In genomic region chr14:102314242-102315011, GRCh38 we compare ENCODE assay signal across 9 cellular contexts. TPM values are rescaled to one million over a fixed set of nuclear protein-coding genes. Genes with fewer than 3 reads are reported as not detected.
DNase-seq lines count a peak whose midpoint lies in the region; ATAC-seq and TF ChIP-seq lines count a peak whose summit lies in the region.
"Had no signal": no experiment of that assay in that cellular context is flagged by ENCODE, and none has a peak within 500 bp of the region (broad histone marks: within the 10 kb centered on the region; RNA-seq: fewer than 3 reads in every experiment).

No MANE protein-coding gene starts in this region.

- H3K4me3 ChIP-seq in PC-9 (peak overlapping the region; percentile 60), fibroblast of the aortic adventitia (ENCODE audit: low read depth, low read length) (peak overlapping the region; percentile 58)

- peak; percentile 67 for ATAC-seq in GM21367 (IDR thresholded peaks at IDR 0.05; ENCODE audit: unreplicated experiment)

- H3K27me3 Mint-ChIP-seq in Calu3 (ENCODE audit: unreplicated experiment): no peaks in the 10 kb centered on the region
- H3K27me3 Mint-ChIP-seq in nephron (ENCODE audit: low read depth): peaks cover 10% of the 10 kb centered on the region

- peaks cover 28% of the 10 kb centered on the region for H3F3A ChIP-seq in PC-9 (ENCODE audit: insufficient read depth, low read depth)

- DNase-seq in Calu3: peak; percentile 88
- DNase-seq in HuH-7 (ENCODE audit: low spot score): peak; percentile 80
- DNase-seq in PC-9: peak; percentile 51 to 65
- peak; percentile 70 to 71 for DNase-seq in activated T-helper 1 cell treated with anti-CD3 and anti-CD28 coated beads, Interleukin-2, amount 50 U/mL, for 16 hours (ENCODE audit: low read depth in 1 of 2, low spot score in 1 of 2)
- peak; percentile 84 for DNase-seq in fibroblast of the aortic adventitia (ENCODE audit: low read depth)
- peak; percentile 77 for DNase-seq in stimulated activated naive CD4-positive, alpha-beta T cell treated with Interleukin-2 at 50 U/mL for 16 hours (lab: John Stamatoyannopoulos, UW)

- TF ChIP-seq CTCF in Calu3 (IDR thresholded peaks at IDR 0.05; ENCODE audit: unreplicated experiment): peak; percentile 96
- peak; percentile 99 for TF ChIP-seq CTCF in PC-9 (conservative IDR thresholded peaks at IDR 0.05)
- peak; percentile 84 for TF ChIP-seq CTCF in fibroblast of the aortic adventitia (IDR thresholded peaks at IDR 0.05; ENCODE audit: insufficient read depth, low read length)
- peak; percentile 98 to 99 (median 99) for TF ChIP-seq CTCF in nephron (IDR thresholded peaks at IDR 0.05; ENCODE audit: unreplicated experiment in 3 of 3)

- CTCF ChIA-PET in Calu3 (lab: Charles Lee): interaction anchor here (0.5 to 1.5 kb wide), 12 partner anchors 10 to 961 kb away, joined by 3 to 9 read pairs (median 4); partner anchors contain the start of gene MOK
- CTCF ChIA-PET in PC-9 (lab: Charles Lee): interaction anchor here (0.9 kb wide), 1 partner anchor 9 kb away, joined by 11 read pairs; the partner anchor contains the start of gene MOK

- H4K20me1 ChIP-seq in PC-9 (ENCODE audit: insufficient read depth): no peaks in the 10 kb centered on the region

- no peaks in the 10 kb centered on the region for H3K9me3 ChIP-seq in PC-9 (ENCODE audit: insufficient read depth, low read depth)

- H3K4me2 ChIP-seq in PC-9: peak overlapping the region; percentile 96

- H3K36me3 Mint-ChIP-seq in Calu3 (ENCODE audit: insufficient read depth, unreplicated experiment): peaks cover 38% of the 10 kb centered on the region
- H3K36me3 Mint-ChIP-seq in nephron (ENCODE audit: low read depth): no peaks in the 10 kb centered on the region

- peak overlapping the region; percentile 74 for H2AFZ ChIP-seq in PC-9

- peaks cover 31% of the 10 kb centered on the region for H3K4me1 ChIP-seq in PC-9 (replicated peaks; ENCODE audit: insufficient read depth)

- H3K4me3 Mint-ChIP-seq in Calu3 (ENCODE audit: low read depth, unreplicated experiment): peak overlapping the region; percentile 63
- peak overlapping the region; percentile 86 to 97 (median 96) for H3K4me3 Mint-ChIP-seq in nephron

- POLR2A ChIA-PET in PC-9 (lab: Charles Lee; ENCODE audit: unreplicated experiment): interaction anchor here (0.5 to 1.1 kb wide), 3 partner anchors 9 to 285 kb away, joined by 4 to 9 read pairs (median 6); partner anchors contain the start of gene MOK

- H3K9me3 Mint-ChIP-seq in Calu3 (ENCODE audit: low read depth, unreplicated experiment): no peaks in the 10 kb centered on the region
- no peaks in the 10 kb centered on the region for H3K9me3 Mint-ChIP-seq in nephron

- H3K27ac ChIP-seq in PC-9: no peak overlapping the region
- H3K27ac ChIP-seq: epithelial cell of prostate had no signal

- no peaks in the 10 kb centered on the region for H3K27me3 ChIP-seq in PC-9 (ENCODE audit: insufficient read depth, low read depth)

- H3K36me3 ChIP-seq in PC-9 (ENCODE audit: low read depth): no peaks in the 10 kb centered on the region

- H3K27ac Mint-ChIP-seq in Calu3 (ENCODE audit: unreplicated experiment) (peak overlapping the region; percentile 60), nephron (peak overlapping the region in 1 of 3 experiments; percentile 77)

- H3K4me1 Mint-ChIP-seq in Calu3 (ENCODE audit: low read depth, unreplicated experiment): peaks cover 49% of the 10 kb centered on the region
- peaks cover 50% of the 10 kb centered on the region for H3K4me1 Mint-ChIP-seq in nephron

- peaks cover 9% of the 10 kb centered on the region; the same call in 1 of the 2 replicates for H3K79me2 ChIP-seq in PC-9 (ENCODE audit: low read depth)

- intact Hi-C loops in Calu3 (cut with micrococcal nuclease; ENCODE audit: unreplicated experiment) (loop anchor here (1.0 to 5.0 kb wide), 3 partner anchors 37 to 252 kb away; no protein-coding TSS in a partner anchor), PC-9 (cut with micrococcal nuclease; ENCODE audit: unreplicated experiment) (loop anchor here (1.0 to 10.0 kb wide), 4 partner anchors 79 to 610 kb away; partner anchors contain the start of gene ANKRD9)

- BruUV-seq in Calu3 (replicated peaks; lab: Mats Ljungman, UMichigan) (no TSS peak), PC-9 (replicated peaks; lab: Mats Ljungman, UMichigan) (no TSS peak)

- no peaks in the 10 kb centered on the region for H3K9me2 ChIP-seq in PC-9 (ENCODE audit: insufficient read depth)

RNA-seq across cellular contexts. Expression of gene ZNF839, which starts 5.1 kb away (rescaled TPM):
- total RNA-seq in Calu3 (2022) (18.3 and 21.7 TPM in 2 replicates), PC-9 (2021) (11.8 and 16.3 TPM in 2 replicates), fibroblast of the aortic adventitia (ENCODE audit: low replicate concordance) (2.8 and 7.5 TPM in 2 replicates)

RNA-seq across cellular contexts. Expression of gene MOK, which starts 9.5 kb away (rescaled TPM):
- 89.7 and 107 TPM in 2 replicates for total RNA-seq in Calu3 (2022)
- 72.1 and 74.3 TPM in 2 replicates for total RNA-seq in PC-9 (2021)
- total RNA-seq in fibroblast of the aortic adventitia (ENCODE audit: low replicate concordance): 21.2 and 40.6 TPM in 2 replicates

RNA-seq across cellular contexts. Expression of gene CINP, which starts 48.3 kb away (rescaled TPM):
- total RNA-seq in Calu3 (2022): 38.3 and 39.7 TPM in 2 replicates
- total RNA-seq in PC-9 (2021): 54.6 and 65.1 TPM in 2 replicates
- 41.9 and 70.3 TPM in 2 replicates for total RNA-seq in fibroblast of the aortic adventitia (ENCODE audit: low replicate concordance)

RNA-seq across cellular contexts. Expression of gene TECPR2, which starts 48.3 kb away (rescaled TPM):
- total RNA-seq in Calu3 (2022) (21.7 and 22.4 TPM in 2 replicates), PC-9 (2021) (29.7 and 34.7 TPM in 2 replicates), fibroblast of the aortic adventitia (ENCODE audit: low replicate concordance) (8.8 and 16.1 TPM in 2 replicates)
